In the genomic region with DNA sequence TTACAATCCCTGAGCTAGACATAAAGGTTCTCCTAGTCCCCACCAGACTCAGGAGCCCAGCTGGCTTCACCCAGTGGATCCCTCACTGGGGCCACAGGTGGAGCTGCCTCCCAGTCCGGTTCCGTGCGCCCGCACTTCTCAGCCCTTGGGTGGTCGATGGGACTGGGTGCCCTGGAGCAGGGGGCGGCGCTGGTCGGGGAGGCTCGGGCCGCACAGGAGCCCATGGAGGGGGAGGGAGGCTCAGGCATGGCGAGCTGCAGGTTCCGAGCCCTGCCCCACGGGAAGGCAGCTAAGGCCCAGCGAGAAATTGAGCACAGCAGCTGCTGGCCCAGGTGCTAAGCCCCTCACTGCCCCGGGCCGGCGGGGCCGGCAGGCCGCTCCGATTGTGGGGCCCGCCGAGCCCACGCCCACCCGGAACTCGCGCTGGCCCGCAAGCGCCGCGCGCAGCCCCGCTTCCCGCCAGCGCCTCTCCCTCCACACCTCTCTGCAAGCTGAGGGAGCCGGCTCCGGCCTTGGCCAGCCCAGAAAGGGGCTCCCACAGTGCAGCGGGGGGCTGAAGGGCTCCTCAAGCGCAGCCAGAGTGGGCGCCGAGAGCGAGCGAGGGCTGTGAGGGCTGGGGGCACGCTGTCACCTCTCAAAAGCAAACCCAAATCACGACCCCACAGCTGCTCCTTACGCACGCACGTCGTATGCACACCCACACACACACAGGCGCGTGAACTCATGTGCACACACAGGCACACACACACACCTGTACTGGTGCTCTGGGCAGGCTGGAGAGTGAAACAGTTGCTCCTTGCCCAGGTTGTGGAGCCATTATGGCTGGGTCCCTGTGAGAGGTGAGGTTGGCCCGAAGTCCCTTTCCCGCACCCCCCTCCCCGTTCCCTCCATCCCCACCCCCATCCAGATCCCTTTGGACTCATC, we compare ENCODE assay signal across 8 cellular contexts. TPM values are rescaled to one million over a fixed set of nuclear protein-coding genes. Genes with fewer than 3 reads are reported as not detected.
DNase-seq lines count a peak whose midpoint lies in the region; ATAC-seq, FAIRE-seq and TF ChIP-seq lines count a peak whose summit lies in the region.
"Not testable (repeated sequence)": the region's sequence is repeated elsewhere in the genome, so short reads cannot be mapped to it uniquely, and the experiment has no call there.

No MANE protein-coding gene starts in this region.

- not testable (repeated sequence) for H3K27ac ChIP-seq in foreskin keratinocyte; HepG2 (ENCODE audit: extremely low read length, insufficient read depth, low read length); stomach smooth muscle (ENCODE audit: low read length)

- not testable (repeated sequence) for TF ChIP-seq CTCF in AG09309 (IDR thresholded peaks at IDR 0.05; ENCODE audit: control insufficient read depth, insufficient read depth, low read depth, low read length, missing control alignments); LNCaP clone FGC (IDR thresholded peaks at IDR 0.05; ENCODE audit: control insufficient read depth, extremely low read depth, insufficient read depth); activated CD8-positive, alpha-beta T cell treated with anti-CD3 and anti-CD28 coated beads for 36 hours (IDR thresholded peaks at IDR 0.05); chondrocyte (IDR thresholded peaks at IDR 0.05); foreskin keratinocyte (conservative IDR thresholded peaks at IDR 0.05); HepG2 (CRISPR knock-in tag; IDR thresholded peaks at IDR 0.05)

- H3K4me3 Mint-ChIP-seq in activated CD8-positive, alpha-beta T cell treated with anti-CD3 and anti-CD28 coated beads for 36 hours, result peak overlapping the region; percentile 41
- peak overlapping the region; percentile 82 for H3K4me3 Mint-ChIP-seq in chondrocyte (ENCODE audit: unreplicated experiment)

- intact Hi-C loops in activated CD8-positive, alpha-beta T cell treated with anti-CD3 and anti-CD28 coated beads for 36 hours (cut with micrococcal nuclease); HepG2 (cut with micrococcal nuclease; ENCODE audit: unreplicated experiment): not testable (repeated sequence)

- H3K9ac ChIP-seq in HepG2 (ENCODE audit: insufficient read depth, low read depth, low read length); stomach smooth muscle (ENCODE audit: low read length in 2 of 2): not testable (repeated sequence)

- peaks cover 13% of the 10 kb centered on the region for H3K27me3 ChIP-seq in foreskin keratinocyte
- H3K27me3 ChIP-seq in HepG2 (ENCODE audit: control insufficient read depth in 1 of 2, insufficient read depth in 2 of 2, low read length in 2 of 2), result peaks cover 6 to 12% of the 10 kb centered on the region in 2 experiments; a peak in 3 of 5 replicates
- H3K27me3 ChIP-seq in neuron (ENCODE audit: insufficient read depth, low read length), result peaks cover 15% of the 10 kb centered on the region
- H3K27me3 ChIP-seq in stomach smooth muscle (ENCODE audit: control insufficient read depth in 1 of 2, insufficient read depth in 2 of 2, low read length in 2 of 2), result peaks cover 0 to 15% of the 10 kb centered on the region in 2 donors

- BruUV-seq in HepG2 (replicated peaks; lab: Mats Ljungman, UMichigan), result not testable (repeated sequence)

- peak overlapping the region; percentile 77 for H3K4me2 ChIP-seq in HepG2 (ENCODE audit: low read depth, low read length)

- not testable (repeated sequence) for TF ChIP-seq RAD21 in HepG2 (CRISPR knock-in tag; IDR thresholded peaks at IDR 0.05)

- not testable (repeated sequence) for H4K20me1 ChIP-seq in HepG2 (ENCODE audit: insufficient read depth, low read length)

- peaks cover 15% of the 10 kb centered on the region for H3K27me3 Mint-ChIP-seq in activated CD8-positive, alpha-beta T cell treated with anti-CD3 and anti-CD28 coated beads for 36 hours
- peaks cover 16% of the 10 kb centered on the region for H3K27me3 Mint-ChIP-seq in chondrocyte (ENCODE audit: low read depth)

- 87% methylated on average over 23 of the region's 53 CpGs for WGBS in HepG2 (ENCODE audit: low lambda C conversion rate)

- H3K4me3 ChIP-seq in AG09309 (ENCODE audit: control insufficient read depth, low read depth, low read length) (peak overlapping the region; percentile 42), LNCaP clone FGC (ENCODE audit: low read depth, low read length) (peak overlapping the region; percentile 38), HepG2 (replicated peaks in 1 of 3; ENCODE audit: insufficient read depth in 1 of 3, low read depth in 2 of 3, low read length in 3 of 3) (peak overlapping the region; percentile 49 to 71 (median 54); a peak in 4 of 6 replicates), neuron (ENCODE audit: low read length) (peak overlapping the region; percentile 55), stomach smooth muscle (ENCODE audit: low read length in 2 of 2) (peak overlapping the region; percentile 46 to 75)

- H3K9me3 ChIP-seq in HepG2 (ENCODE audit: low read length); neuron (ENCODE audit: low read length); stomach smooth muscle (ENCODE audit: control insufficient read depth in 2 of 2, low read length in 2 of 2): not testable (repeated sequence)

- H3K4me1 Mint-ChIP-seq in activated CD8-positive, alpha-beta T cell treated with anti-CD3 and anti-CD28 coated beads for 36 hours (ENCODE audit: low read depth), result not testable (repeated sequence)
- H3K4me1 Mint-ChIP-seq in chondrocyte (ENCODE audit: low read depth), result peaks cover 13% of the 10 kb centered on the region

- H3K9me3 Mint-ChIP-seq in activated CD8-positive, alpha-beta T cell treated with anti-CD3 and anti-CD28 coated beads for 36 hours; chondrocyte (ENCODE audit: low read depth): not testable (repeated sequence)

- CTCF ChIA-PET in activated CD8-positive, alpha-beta T cell treated with anti-CD3 and anti-CD28 coated beads for 36 hours (lab: Charles Lee), result interaction anchor here (1.3 to 2.3 kb wide), 3 partner anchors 11 to 82 kb away, joined by 4 to 6 read pairs (median 4); no protein-coding TSS in a partner anchor
- CTCF ChIA-PET in HepG2 (lab: Yijun Ruan, JAX; ENCODE audit: low intra/inter-chr PET ratio, low total read pairs), result interaction anchor here (0.8 to 1.7 kb wide), 4 partner anchors 19 to 266 kb away, joined by 3 to 11 read pairs (median 3); no protein-coding TSS in a partner anchor

- not testable (repeated sequence) for H3K36me3 Mint-ChIP-seq in activated CD8-positive, alpha-beta T cell treated with anti-CD3 and anti-CD28 coated beads for 36 hours (ENCODE audit: low read depth); chondrocyte (ENCODE audit: low read depth)

- H3K79me2 ChIP-seq in HepG2 (ENCODE audit: insufficient read depth, low read length), result not testable (repeated sequence)

- DNase-seq in AG09309 (ENCODE audit: low read depth); LNCaP clone FGC (ENCODE audit: low read depth); activated CD8-positive, alpha-beta T cell treated with anti-CD3 and anti-CD28 coated beads for 36 hours; chondrocyte (ENCODE audit: low spot score); foreskin keratinocyte; HepG2 (ENCODE audit: low spot score): not testable (repeated sequence)

- not testable (repeated sequence) for H3K27ac Mint-ChIP-seq in activated CD8-positive, alpha-beta T cell treated with anti-CD3 and anti-CD28 coated beads for 36 hours; chondrocyte (ENCODE audit: unreplicated experiment)

- not testable (repeated sequence) for TF ChIP-seq EP300 in HepG2 (IDR thresholded peaks at IDR 0.05; ENCODE audit: low read depth in 2 of 2, low read length in 2 of 2); HepG2 (CRISPR knock-in tag; IDR thresholded peaks at IDR 0.05; ENCODE audit: borderline replicate concordance)

- POLR2A ChIA-PET in activated CD8-positive, alpha-beta T cell treated with anti-CD3 and anti-CD28 coated beads for 36 hours (lab: Charles Lee), result not testable (repeated sequence)
- POLR2A ChIA-PET in HepG2 (lab: Yijun Ruan, JAX), result interaction anchor here (0.6 to 1.0 kb wide), 5 partner anchors 22 to 1020 kb away, joined by 3 to 8 read pairs (median 4); no protein-coding TSS in a partner anchor

- not testable (repeated sequence) for H2AFZ ChIP-seq in HepG2 (ENCODE audit: low read length)
- H2AFZ ChIP-seq in neuron (ENCODE audit: low read depth, low read length), result peak overlapping the region; percentile 77

- ATAC-seq in activated CD8-positive, alpha-beta T cell treated with anti-CD3 and anti-CD28 coated beads for 36 hours, result not testable (repeated sequence)
- peak; percentile 8 for ATAC-seq in foreskin keratinocyte
- peak; percentile 37; the same call in 2 of the 3 replicates for ATAC-seq in HepG2

- H3K36me3 ChIP-seq in HepG2 (replicated peaks in 1 of 2; ENCODE audit: control insufficient read depth in 1 of 2, insufficient read depth in 2 of 2, low read length in 2 of 2); neuron (ENCODE audit: insufficient read depth, low read length); stomach smooth muscle (ENCODE audit: control insufficient read depth in 2 of 2, insufficient read depth in 2 of 2, low read length in 2 of 2): not testable (repeated sequence)

- H3K4me1 ChIP-seq in foreskin keratinocyte; HepG2 (ENCODE audit: insufficient read depth, low read length); neuron (ENCODE audit: insufficient read depth, low read length); stomach smooth muscle (ENCODE audit: control insufficient read depth, insufficient read depth, low read length): not testable (repeated sequence)

- not testable (repeated sequence) for FAIRE-seq in HepG2 (lab: Jason Lieb, UNC)

- TF ChIP-seq POLR2A in HepG2 (IDR thresholded peaks at IDR 0.05; ENCODE audit: insufficient read depth in 1 of 2, low read depth in 2 of 2, low read length in 2 of 2), result not testable (repeated sequence)

- in situ Hi-C loops in HepG2 (cut with HindIII; ENCODE audit: extremely low pct_ligation_motif_present, low pct_unique_long_range_greater_than_20kb), result not testable (repeated sequence)

RNA-seq across cellular contexts. Expression of gene SLC6A12, which starts 25.7 kb away (rescaled TPM):
- total RNA-seq in activated CD8-positive, alpha-beta T cell treated with anti-CD3 and anti-CD28 coated beads for 36 hours, result not detected
- 0.42 TPM in 1 of 3 replicates, not detected in the others for total RNA-seq in chondrocyte
- not detected in 2 replicates for total RNA-seq in foreskin keratinocyte
- polyA plus RNA-seq in foreskin keratinocyte, result not detected in 2 replicates
- 9.5 and 18.8 TPM in 2 replicates for total RNA-seq in HepG2 (2016; rRNA removed; fragmentation: Illumina TruSeq; extraction: Trizol)
- total RNA-seq in HepG2 (2016; cell fraction: cytosol; rRNA removed; fragmentation: Illumina TruSeq; extraction: Trizol; ENCODE audit: low read depth), result 3.7 and 5.6 TPM in 2 replicates
- 10.4 and 17.8 TPM in 2 replicates for total RNA-seq in HepG2 (2016; cell fraction: insoluble cytoplasmic fraction; rRNA removed; fragmentation: Illumina TruSeq; extraction: Trizol)
- 7.4 and 8.0 TPM in 2 replicates for total RNA-seq in HepG2 (2016; cell fraction: membrane; rRNA removed; fragmentation: Illumina TruSeq; extraction: Trizol)
- 17.0 and 17.6 TPM in 2 replicates for total RNA-seq in HepG2 (2016; cell fraction: nucleus; rRNA removed; fragmentation: Illumina TruSeq; extraction: Trizol)
- polyA plus RNA-seq in HepG2 (2011; rRNA removed), result 3.7 and 6.0 TPM in 2 replicates
- 4.4 and 5.0 TPM in 2 replicates for polyA plus RNA-seq in HepG2 (2011; cell fraction: cytosol; rRNA removed)
- polyA plus RNA-seq in HepG2 (2011; cell fraction: nucleus; rRNA removed), result 10.3 and 12.4 TPM in 2 replicates
- 0.66 and 5.8 TPM in 2 replicates for polyA plus RNA-seq in HepG2 (2012)
- polyA plus RNA-seq in HepG2 (2016; cell fraction: cytosol; fragmentation: Illumina TruSeq; extraction: Trizol; ENCODE audit: low read depth), result 2.3 and 2.8 TPM in 2 replicates
- polyA plus RNA-seq in HepG2 (2016; cell fraction: insoluble cytoplasmic fraction; fragmentation: Illumina TruSeq; extraction: Trizol; ENCODE audit: low read depth), result 7.2 and 9.0 TPM in 2 replicates
- 3.9 and 4.9 TPM in 2 replicates for polyA plus RNA-seq in HepG2 (2016; cell fraction: membrane; fragmentation: Illumina TruSeq; extraction: Trizol; ENCODE audit: low read depth)
- 27.1 and 27.7 TPM in 2 replicates for polyA plus RNA-seq in HepG2 (2016; cell fraction: nucleus; fragmentation: Illumina TruSeq; extraction: Trizol; ENCODE audit: insufficient read depth, low read depth)
- polyA minus RNA-seq in HepG2 (2011; rRNA and poly(A)+ RNA removed; ENCODE audit: low replicate concordance), result 1.2 and 11.3 TPM in 2 replicates
- 7.0 and 7.2 TPM in 2 replicates for polyA minus RNA-seq in HepG2 (2011; cell fraction: cytosol; rRNA and poly(A)+ RNA removed)
- 5.8 and 7.1 TPM in 2 replicates for polyA minus RNA-seq in HepG2 (2011; cell fraction: nucleus; rRNA and poly(A)+ RNA removed)
